Comparison of ENCODE assay signal across 1 cellular context in the genomic region with DNA sequence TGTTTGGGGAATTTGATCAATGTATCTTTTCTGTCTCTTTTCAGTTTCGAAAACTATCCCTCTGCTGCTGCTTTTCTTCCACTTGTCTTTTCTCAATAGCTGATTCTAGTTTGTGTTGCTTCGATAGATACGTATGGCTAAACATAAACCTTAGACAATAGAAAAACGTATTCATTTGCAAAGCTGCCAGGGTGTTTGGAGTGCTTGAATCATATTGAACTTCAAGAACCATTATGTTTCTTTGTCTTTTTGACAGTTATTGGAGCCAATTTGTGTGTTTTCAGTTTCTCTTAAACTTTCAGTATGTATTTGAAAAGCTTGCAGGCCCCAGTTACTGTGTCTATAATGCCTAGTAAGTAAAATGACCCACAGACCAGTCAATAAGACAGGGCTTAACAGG.
TF ChIP-seq lines count a peak whose summit lies in the region.

No MANE protein-coding gene starts in this region.

TF ChIP-seq in GM12878, 131 proteins besides CTCF, POLR2A, EP300 and RAD21:
- TF ChIP-seq SP1 (IDR thresholded peaks at IDR 0.05; ENCODE audit: low read depth, low read length) (no peak), MLLT1 (IDR thresholded peaks at IDR 0.05) (0 out of 2 replicates have a peak, but pooled peaks have one; percentile 19)
TF ChIP-seq in GM12878: peak in this region for 1.
